In genomic region chr17:73521376-73521775, GRCh38 we compare ENCODE assay signal across 14 cellular contexts.
A peak's percentile ranks its signal among the peaks of the same experiment; 100 is the strongest.
DNase-seq lines count a peak whose midpoint lies in the region; TF ChIP-seq lines count a peak whose summit lies in the region.
"Had no signal": no experiment of that assay in that cellular context is flagged by ENCODE, and none has a peak within 500 bp of the region (broad histone marks: within the 10 kb centered on the region; RNA-seq: fewer than 3 reads in every experiment).

No MANE protein-coding gene starts in this region.

- H3K27me3 ChIP-seq in H9 (ENCODE audit: insufficient read depth, low read length) = no peaks in the 10 kb centered on the region
- H3K27me3 ChIP-seq: BLaER1 had no signal

- H3K9me3 ChIP-seq in H9 (ENCODE audit: control insufficient read depth, low read depth, low read length) = no peaks in the 10 kb centered on the region
- H3K9me3 ChIP-seq: BLaER1 had no signal

- H4K20me1 ChIP-seq in H9 (ENCODE audit: control insufficient read depth, insufficient read depth, insufficient read length) = no peaks in the 10 kb centered on the region

- H3K27me3 Mint-ChIP-seq in H9 (ENCODE audit: low read depth) (peaks cover 2% of the 10 kb centered on the region; the same call in 1 of the 2 replicates), neural crest cell (ENCODE audit: low read depth) (no peaks in the 10 kb centered on the region)

- no peak overlapping the region for H2AFZ ChIP-seq in H9 (ENCODE audit: low read length)

- H3K4me3 Mint-ChIP-seq in H9 (no peak overlapping the region), neural crest cell (no peak overlapping the region)
- H3K4me3 Mint-ChIP-seq: CD8-positive, alpha-beta memory T cell; HFFc6 had no signal

- H2BK20ac ChIP-seq in H9 (ENCODE audit: low read depth, low read length, poor library complexity, severe bottlenecking) = no peak overlapping the region

- H3K14ac ChIP-seq in H9 (ENCODE audit: insufficient read depth, low read length) = no peak overlapping the region

- H3K4me1 ChIP-seq in H9 (ENCODE audit: insufficient read depth, low read length) = no peaks in the 10 kb centered on the region

- DNase-seq in NCI-H2107 treated with DMSO at 0.1 percent for 48 hours (lab: John Stamatoyannopoulos, UW; ENCODE audit: unreplicated experiment) (peak; percentile 65), NCI-H2107 (lab: John Stamatoyannopoulos, UW) (no peak), H9 (no peak), NCI-H345 (lab: John Stamatoyannopoulos, UW) (peak; percentile 68), neural crest cell (ENCODE audit: low read depth, low spot score) (no peak), GM19238 (ENCODE audit: insufficient read length, low spot score) (no peak)
- DNase-seq in stimulated activated naive CD4-positive, alpha-beta T cell (lab: John Stamatoyannopoulos, UW) = no peak
- DNase-seq: CD8-positive, alpha-beta memory T cell; HFFc6; MV-4-11; NCI-H1436 treated with DMSO at 0.1 percent for 48 hours; NCI-H446; SHP77 treated with DMSO at 0.1 percent for 48 hours had no signal

- H3K4me2 ChIP-seq in H9 (ENCODE audit: insufficient read depth, insufficient read length, low read length) = no peak overlapping the region
- H3K4me2 ChIP-seq: BLaER1 had no signal

- no peak overlapping the region for H2AK5ac ChIP-seq in H9 (ENCODE audit: insufficient read length, low read length)

- H3K23ac ChIP-seq in H9 (ENCODE audit: insufficient read length, low read depth, low read length) = no peak overlapping the region

- H3K9me3 Mint-ChIP-seq in H9 = no peaks in the 10 kb centered on the region
- no peaks in the 10 kb centered on the region for H3K9me3 Mint-ChIP-seq in neural crest cell
- H3K9me3 Mint-ChIP-seq: CD8-positive, alpha-beta memory T cell had no signal

- TF ChIP-seq CTCF in H9 (conservative IDR thresholded peaks at IDR 0.05) (no peak), neural crest cell (conservative IDR thresholded peaks at IDR 0.05) (no peak)

- H2BK120ac ChIP-seq in H9 (ENCODE audit: low read depth, low read length, poor library complexity, severe bottlenecking) = no peak overlapping the region

- H3K4ac ChIP-seq in H9 (ENCODE audit: low read depth, low read length) = no peak overlapping the region

- H3K79me2 ChIP-seq in H9 (ENCODE audit: insufficient read depth, low read length) = no peaks in the 10 kb centered on the region

- no peak overlapping the region for H3K56ac ChIP-seq in H9 (ENCODE audit: insufficient read length, low read depth, low read length)

- no peak overlapping the region for H2BK15ac ChIP-seq in H9 (ENCODE audit: low read depth, low read length)

- no peaks in the 10 kb centered on the region; a peak in 1 of 7 replicates for H3K36me3 Mint-ChIP-seq in H9 (ENCODE audit: insufficient read depth in 1 of 3, low read depth in 3 of 3)
- H3K36me3 Mint-ChIP-seq in neural crest cell (ENCODE audit: low read depth) = no peaks in the 10 kb centered on the region

- no peak overlapping the region for H4K91ac ChIP-seq in H9 (ENCODE audit: insufficient read length, low read depth, low read length)

- H3K18ac ChIP-seq in H9 (ENCODE audit: insufficient read length, low read depth, low read length) = no peak overlapping the region

- H3K9ac ChIP-seq in H9 (ENCODE audit: extremely low read depth, insufficient read length, low read length) = no peak overlapping the region
- H3K9ac ChIP-seq: BLaER1 had no signal

- H3K27ac Mint-ChIP-seq in H9 = peak overlapping the region in 2 of 3 experiments; percentile 44; a peak in 1 of 7 replicates
- H3K27ac Mint-ChIP-seq in neural crest cell (ENCODE audit: unreplicated experiment) = peak overlapping the region; percentile 91
- H3K27ac Mint-ChIP-seq: HFFc6 had no signal

- H4K5ac ChIP-seq in H9 (ENCODE audit: insufficient read length, low read depth, low read length) = no peak overlapping the region

- H3K79me1 ChIP-seq in H9 (ENCODE audit: insufficient read depth, low read depth, low read length, poor library complexity, severe bottlenecking) = no peaks in the 10 kb centered on the region

- no peaks in the 10 kb centered on the region for H3K23me2 ChIP-seq in H9 (ENCODE audit: insufficient read length, low read depth, low read length, poor library complexity, severe bottlenecking)

- no peak overlapping the region for H2BK12ac ChIP-seq in H9 (ENCODE audit: insufficient read length, low read depth, low read length)

- H4K8ac ChIP-seq in H9 (replicated peaks; ENCODE audit: insufficient read length, low read depth, low read length) = no peak overlapping the region

- no peak overlapping the region for H3T11ph ChIP-seq in H9 (ENCODE audit: low read length)

- WGBS in H9 (ENCODE audit: extremely low coverage, insufficient read length, low lambda C conversion rate) = no CpG with 5 or more reads among the region's 5 CpGs

- no peak overlapping the region for H2BK5ac ChIP-seq in H9 (ENCODE audit: insufficient read length, low read length)

- H3K4me1 Mint-ChIP-seq in H9 (peaks cover 12 to 30% of the 10 kb centered on the region in 2 experiments), neural crest cell (peaks cover 33% of the 10 kb centered on the region)
- H3K4me1 Mint-ChIP-seq: CD8-positive, alpha-beta memory T cell had no signal

- H3K27ac ChIP-seq in H9 (ENCODE audit: insufficient read length, low read depth, low read length) = no peak overlapping the region
- H3K27ac ChIP-seq: BLaER1 had no signal

Comparison
In these comparisons a context has a peak if more than half of its experiments do, and no peak if none do; other contexts are left out.
1. DNase-seq: peak in NCI-H2107 treated with DMSO at 0.1 percent for 48 hours (single experiment) and NCI-H345 (single experiment); none in NCI-H2107 (single experiment), H9 (single experiment), neural crest cell (single experiment), GM19238 (single experiment) and stimulated activated naive CD4-positive, alpha-beta T cell (0 of 6).